ENCODE assay signal across 13 cellular contexts in the genomic region with DNA sequence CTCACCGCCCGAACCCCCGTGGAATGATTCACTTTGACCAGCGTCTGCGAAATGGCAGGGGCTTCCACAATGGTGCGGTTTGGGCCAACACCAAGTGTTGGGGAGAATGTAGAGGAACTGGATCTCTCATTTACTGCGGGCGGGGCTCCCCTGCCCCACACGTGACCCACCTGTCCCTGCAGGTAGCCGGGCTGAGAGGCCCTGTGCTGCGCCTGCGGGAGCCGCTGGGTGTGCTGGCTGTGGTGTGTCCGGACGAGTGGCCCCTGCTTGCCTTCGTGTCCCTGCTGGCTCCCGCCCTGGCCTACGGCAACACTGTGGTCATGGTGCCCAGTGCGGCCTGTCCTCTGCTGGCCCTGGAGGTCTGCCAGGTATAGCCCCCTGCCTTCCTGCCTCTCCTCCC. TPM values are rescaled to one million over a fixed set of nuclear protein-coding genes. Genes with fewer than 3 reads are reported as not detected.
DNase-seq lines count a peak whose midpoint lies in the region; ATAC-seq and TF ChIP-seq lines count a peak whose summit lies in the region.
"Had no signal": no experiment of that assay in that cellular context is flagged by ENCODE, and none has a peak within 500 bp of the region (broad histone marks: within the 10 kb centered on the region; RNA-seq: fewer than 3 reads in every experiment).

No MANE protein-coding gene starts in this region.

- ATAC-seq in sciatic nerve: no peak
- ATAC-seq in activated T-cell treated with anti-CD3 and anti-CD28 coated beads, Interleukin-2, amount 50 U/mL, for 4 hours: no peak

- WGBS in suprapubic skin: 44% methylated on average over 17 of the region's 19 CpGs

- DNase-seq in activated CD4-positive, alpha-beta T cell treated with anti-CD3 and anti-CD28 coated beads, Interleukin-2, amount 10 ng/mL, durations not matched to agents 7 days and 5 days: no peak
- no peak for DNase-seq in activated CD4-positive, alpha-beta T cell treated with anti-CD3 and anti-CD28 coated beads, Interleukin-2, amount 50 U/mL, for 4 hours
- no peak for DNase-seq in activated CD4-positive, alpha-beta memory T cell treated with anti-CD3 and anti-CD28 coated beads, Interleukin-2, amount 10 ng/mL, durations not matched to agents 7 days and 5 days
- DNase-seq in suprapubic skin (ENCODE audit: low spot score in 2 of 2): no peak
- DNase-seq in sciatic nerve (ENCODE audit: low spot score): no peak
- no peak for DNase-seq in amniotic stem cell (lab: John Stamatoyannopoulos, UW)
- no peak for DNase-seq in activated T-cell treated with anti-CD3 and anti-CD28 coated beads, Interleukin-2, amount 50 U/mL, for 4 hours
- DNase-seq: ACHN, NCI-H2029 treated with DMSO at 0.1 percent for 48 hours, retina, T-helper 9 cell had no signal

- intact Hi-C loops in sciatic nerve (cut with DNase I): no loop called here

- H3K27ac ChIP-seq in iPS-20b (ENCODE audit: low read length): no peak overlapping the region
- H3K27ac ChIP-seq in suprapubic skin: peak overlapping the region; percentile 93

- no peak overlapping the region for H3K4me3 Mint-ChIP-seq in activated CD4-positive, alpha-beta T cell treated with anti-CD3 and anti-CD28 coated beads, Interleukin-2, amount 10 ng/mL, durations not matched to agents 7 days and 5 days
- peak overlapping the region; percentile 77 for H3K4me3 Mint-ChIP-seq in activated CD4-positive, alpha-beta memory T cell treated with anti-CD3 and anti-CD28 coated beads, Interleukin-2, amount 10 ng/mL, durations not matched to agents 7 days and 5 days
- no peak overlapping the region for H3K4me3 Mint-ChIP-seq in activated T-cell treated with anti-CD3 and anti-CD28 coated beads, Interleukin-2, amount 50 U/mL, for 4 hours

- H3K4me3 ChIP-seq in iPS-20b (ENCODE audit: low read length): no peak overlapping the region
- peak overlapping the region; percentile 27 for H3K4me3 ChIP-seq in suprapubic skin

- H3K4me1 ChIP-seq in iPS-20b (ENCODE audit: insufficient read depth, low read length) (no peaks in the 10 kb centered on the region; the same call in 1 of the 2 replicates), suprapubic skin (peaks cover 29% of the 10 kb centered on the region)

- no peak for TF ChIP-seq EP300 in suprapubic skin (IDR thresholded peaks at IDR 0.05)

- H3K36me3 ChIP-seq in iPS-20b (ENCODE audit: insufficient read depth, low read depth, low read length): peaks cover 30% of the 10 kb centered on the region; the same call in 1 of the 2 replicates
- H3K36me3 ChIP-seq in suprapubic skin: peaks cover 31% of the 10 kb centered on the region

- POLR2A ChIA-PET in activated CD4-positive, alpha-beta T cell treated with anti-CD3 and anti-CD28 coated beads, Interleukin-2, amount 10 ng/mL, durations not matched to agents 7 days and 5 days (lab: Charles Lee): interaction anchor here (1.7 kb wide), 1 partner anchor 15 kb away, joined by 4 read pairs; a partner anchor contains a TSS
- POLR2A ChIA-PET in activated CD4-positive, alpha-beta memory T cell treated with anti-CD3 and anti-CD28 coated beads, Interleukin-2, amount 10 ng/mL, durations not matched to agents 7 days and 5 days (lab: Charles Lee): interaction anchor here (1.0 to 10.7 kb wide), 7 partner anchors 9 to 208 kb away, joined by 3 to 192 read pairs (median 6); a partner anchor contains a TSS

- no peak for TF ChIP-seq CTCF in suprapubic skin (IDR thresholded peaks at IDR 0.05)

- H3K9ac ChIP-seq in iPS-20b (ENCODE audit: low read depth, low read length): peak overlapping the region; percentile 16; the same call in 1 of the 2 replicates

- H3K27me3 Mint-ChIP-seq in activated CD4-positive, alpha-beta T cell treated with anti-CD3 and anti-CD28 coated beads, Interleukin-2, amount 10 ng/mL, durations not matched to agents 7 days and 5 days: no peaks in the 10 kb centered on the region
- no peaks in the 10 kb centered on the region for H3K27me3 Mint-ChIP-seq in activated CD4-positive, alpha-beta memory T cell treated with anti-CD3 and anti-CD28 coated beads, Interleukin-2, amount 10 ng/mL, durations not matched to agents 7 days and 5 days
- no peaks in the 10 kb centered on the region for H3K27me3 Mint-ChIP-seq in activated T-cell treated with anti-CD3 and anti-CD28 coated beads, Interleukin-2, amount 50 U/mL, for 4 hours (ENCODE audit: low read depth)

- H3K27ac Mint-ChIP-seq in activated CD4-positive, alpha-beta T cell treated with anti-CD3 and anti-CD28 coated beads, Interleukin-2, amount 10 ng/mL, durations not matched to agents 7 days and 5 days: peak overlapping the region; percentile 99
- H3K27ac Mint-ChIP-seq in activated CD4-positive, alpha-beta memory T cell treated with anti-CD3 and anti-CD28 coated beads, Interleukin-2, amount 10 ng/mL, durations not matched to agents 7 days and 5 days: peak overlapping the region; percentile 100

- H3K9me3 Mint-ChIP-seq in activated CD4-positive, alpha-beta T cell treated with anti-CD3 and anti-CD28 coated beads, Interleukin-2, amount 10 ng/mL, durations not matched to agents 7 days and 5 days: no peaks in the 10 kb centered on the region
- H3K9me3 Mint-ChIP-seq in activated CD4-positive, alpha-beta memory T cell treated with anti-CD3 and anti-CD28 coated beads, Interleukin-2, amount 10 ng/mL, durations not matched to agents 7 days and 5 days: no peaks in the 10 kb centered on the region
- no peaks in the 10 kb centered on the region for H3K9me3 Mint-ChIP-seq in activated T-cell treated with anti-CD3 and anti-CD28 coated beads, Interleukin-2, amount 50 U/mL, for 4 hours
- H3K9me3 Mint-ChIP-seq: activated T-cell treated with anti-CD3 and anti-CD28 coated beads, Interleukin-2, amount 50 U/mL, for 72 hours had no signal

- peaks cover 21% of the 10 kb centered on the region for H3K36me3 Mint-ChIP-seq in activated CD4-positive, alpha-beta T cell treated with anti-CD3 and anti-CD28 coated beads, Interleukin-2, amount 10 ng/mL, durations not matched to agents 7 days and 5 days (ENCODE audit: low read depth)
- peaks cover 21% of the 10 kb centered on the region for H3K36me3 Mint-ChIP-seq in activated CD4-positive, alpha-beta memory T cell treated with anti-CD3 and anti-CD28 coated beads, Interleukin-2, amount 10 ng/mL, durations not matched to agents 7 days and 5 days (ENCODE audit: low read depth)
- peaks cover 3% of the 10 kb centered on the region for H3K36me3 Mint-ChIP-seq in activated T-cell treated with anti-CD3 and anti-CD28 coated beads, Interleukin-2, amount 50 U/mL, for 4 hours (ENCODE audit: insufficient read depth)

- H3K9me3 ChIP-seq in iPS-20b (ENCODE audit: insufficient read depth, low read depth, low read length): no peaks in the 10 kb centered on the region
- no peaks in the 10 kb centered on the region for H3K9me3 ChIP-seq in suprapubic skin

- CTCF ChIA-PET in activated CD4-positive, alpha-beta T cell treated with anti-CD3 and anti-CD28 coated beads, Interleukin-2, amount 10 ng/mL, durations not matched to agents 7 days and 5 days (lab: Charles Lee): interaction anchor here (0.7 to 1.7 kb wide), 3 partner anchors 14 to 310 kb away, joined by 3 to 7 read pairs (median 4); no protein-coding TSS in a partner anchor
- CTCF ChIA-PET in activated CD4-positive, alpha-beta memory T cell treated with anti-CD3 and anti-CD28 coated beads, Interleukin-2, amount 10 ng/mL, durations not matched to agents 7 days and 5 days (lab: Charles Lee): interaction anchor here (3.2 kb wide), 1 partner anchor 243 kb away, joined by 13 read pairs; no protein-coding TSS in a partner anchor

- H3K4me1 Mint-ChIP-seq in activated CD4-positive, alpha-beta T cell treated with anti-CD3 and anti-CD28 coated beads, Interleukin-2, amount 10 ng/mL, durations not matched to agents 7 days and 5 days: peaks cover 52% of the 10 kb centered on the region
- peaks cover 50% of the 10 kb centered on the region for H3K4me1 Mint-ChIP-seq in activated CD4-positive, alpha-beta memory T cell treated with anti-CD3 and anti-CD28 coated beads, Interleukin-2, amount 10 ng/mL, durations not matched to agents 7 days and 5 days
- peaks cover 44% of the 10 kb centered on the region for H3K4me1 Mint-ChIP-seq in activated T-cell treated with anti-CD3 and anti-CD28 coated beads, Interleukin-2, amount 50 U/mL, for 4 hours (ENCODE audit: low read depth)

- TF ChIP-seq POLR2A in suprapubic skin (IDR thresholded peaks at IDR 0.05): no peak

- H3K27me3 ChIP-seq in iPS-20b (ENCODE audit: insufficient read depth, low read length) (no peaks in the 10 kb centered on the region), suprapubic skin (no peaks in the 10 kb centered on the region)

RNA-seq across cellular contexts. Expression of a gene that starts 5.8 kb away (rescaled TPM):
- 100 to 1,000 TPM; 348 to 355 TPM for total RNA-seq in activated CD4-positive, alpha-beta T cell treated with anti-CD3 and anti-CD28 coated beads, Interleukin-2, amount 10 ng/mL, durations not matched to agents 7 days and 5 days
- total RNA-seq in activated CD4-positive, alpha-beta memory T cell treated with anti-CD3 and anti-CD28 coated beads, Interleukin-2, amount 10 ng/mL, durations not matched to agents 7 days and 5 days: 100 to 1,000 TPM; 187 to 197 TPM
- 1 to 10 TPM; 1.2 to 4.9 (median 4.4) TPM for total RNA-seq in suprapubic skin
- 19.6 TPM for total RNA-seq in sciatic nerve
- total RNA-seq in activated T-cell treated with anti-CD3 and anti-CD28 coated beads, Interleukin-2, amount 50 U/mL, for 4 hours: 10 to 100 TPM; 52.3 to 64.8 (median 56.9) TPM

RNA-seq across cellular contexts. Expression of a gene that starts 15.2 kb away (rescaled TPM):
- total RNA-seq in activated CD4-positive, alpha-beta T cell treated with anti-CD3 and anti-CD28 coated beads, Interleukin-2, amount 10 ng/mL, durations not matched to agents 7 days and 5 days: 10 to 100 TPM; 49.2 to 60.4 TPM
- total RNA-seq in activated CD4-positive, alpha-beta memory T cell treated with anti-CD3 and anti-CD28 coated beads, Interleukin-2, amount 10 ng/mL, durations not matched to agents 7 days and 5 days: 10 to 100 TPM; 34.1 to 36.6 TPM
- 10 to 100 TPM; 21.7 to 47.7 (median 35.9) TPM for total RNA-seq in suprapubic skin
- 23.0 TPM for total RNA-seq in sciatic nerve
- 10 to 100 TPM; 35.4 to 42.9 (median 35.8) TPM for total RNA-seq in activated T-cell treated with anti-CD3 and anti-CD28 coated beads, Interleukin-2, amount 50 U/mL, for 4 hours

RNA-seq across cellular contexts. Expression of a gene that starts 16.6 kb away (rescaled TPM):
- total RNA-seq in activated CD4-positive, alpha-beta T cell treated with anti-CD3 and anti-CD28 coated beads, Interleukin-2, amount 10 ng/mL, durations not matched to agents 7 days and 5 days: 100 to 1,000 TPM; 146 to 176 TPM
- total RNA-seq in activated CD4-positive, alpha-beta memory T cell treated with anti-CD3 and anti-CD28 coated beads, Interleukin-2, amount 10 ng/mL, durations not matched to agents 7 days and 5 days: 100 to 1,000 TPM; 168 to 170 TPM
- total RNA-seq in suprapubic skin (100 to 1,000 TPM in 2 of 4 donors, 10 to 100 TPM in 2; 82.0 to 124 (median 104) TPM), sciatic nerve (73.2 TPM)
- total RNA-seq in activated T-cell treated with anti-CD3 and anti-CD28 coated beads, Interleukin-2, amount 50 U/mL, for 4 hours: 100 to 1,000 TPM in 2 of 3 donors, 10 to 100 TPM in 1; 95.0 to 105 (median 105) TPM

RNA-seq across cellular contexts. Expression of a gene that starts 19.2 kb away (rescaled TPM):
- 1,000 to 10,000 TPM; 2,327 to 2,349 TPM for total RNA-seq in activated CD4-positive, alpha-beta T cell treated with anti-CD3 and anti-CD28 coated beads, Interleukin-2, amount 10 ng/mL, durations not matched to agents 7 days and 5 days
- total RNA-seq in activated CD4-positive, alpha-beta memory T cell treated with anti-CD3 and anti-CD28 coated beads, Interleukin-2, amount 10 ng/mL, durations not matched to agents 7 days and 5 days: 1,000 to 10,000 TPM; 2,417 to 2,463 TPM
- total RNA-seq in suprapubic skin (1,000 to 10,000 TPM; 2,613 to 5,154 (median 4,451) TPM), sciatic nerve (1,735 TPM)
- total RNA-seq in activated T-cell treated with anti-CD3 and anti-CD28 coated beads, Interleukin-2, amount 50 U/mL, for 4 hours: 1,000 to 10,000 TPM; 4,599 to 4,940 (median 4,852) TPM

RNA-seq across cellular contexts. Expression of a gene that starts 26.9 kb away (rescaled TPM):
- under 1 TPM; 0.15 to 0.25 TPM for total RNA-seq in activated CD4-positive, alpha-beta T cell treated with anti-CD3 and anti-CD28 coated beads, Interleukin-2, amount 10 ng/mL, durations not matched to agents 7 days and 5 days
- under 1 TPM; 0.30 to 0.43 TPM for total RNA-seq in activated CD4-positive, alpha-beta memory T cell treated with anti-CD3 and anti-CD28 coated beads, Interleukin-2, amount 10 ng/mL, durations not matched to agents 7 days and 5 days
- 1 to 10 TPM in 3 of 4 donors, under 1 TPM in 1; 0.60 to 1.2 (median 1.1) TPM for total RNA-seq in suprapubic skin
- 3.8 TPM for total RNA-seq in sciatic nerve
- under 1 TPM in 2 of 3 donors, not detected in 1; 0.08 to 0.13 TPM for total RNA-seq in activated T-cell treated with anti-CD3 and anti-CD28 coated beads, Interleukin-2, amount 50 U/mL, for 4 hours
